1 cellular context compared by ENCODE assay signal in genomic region chr9:38622961-38623360, GRCh38.
TF ChIP-seq lines count a peak whose summit lies in the region.

No MANE protein-coding gene starts in this region.

TF ChIP-seq in WTC11, 78 proteins besides CTCF, POLR2A, EP300 and RAD21 (continued from another document):
- TF ChIP-seq, protein P1, sequence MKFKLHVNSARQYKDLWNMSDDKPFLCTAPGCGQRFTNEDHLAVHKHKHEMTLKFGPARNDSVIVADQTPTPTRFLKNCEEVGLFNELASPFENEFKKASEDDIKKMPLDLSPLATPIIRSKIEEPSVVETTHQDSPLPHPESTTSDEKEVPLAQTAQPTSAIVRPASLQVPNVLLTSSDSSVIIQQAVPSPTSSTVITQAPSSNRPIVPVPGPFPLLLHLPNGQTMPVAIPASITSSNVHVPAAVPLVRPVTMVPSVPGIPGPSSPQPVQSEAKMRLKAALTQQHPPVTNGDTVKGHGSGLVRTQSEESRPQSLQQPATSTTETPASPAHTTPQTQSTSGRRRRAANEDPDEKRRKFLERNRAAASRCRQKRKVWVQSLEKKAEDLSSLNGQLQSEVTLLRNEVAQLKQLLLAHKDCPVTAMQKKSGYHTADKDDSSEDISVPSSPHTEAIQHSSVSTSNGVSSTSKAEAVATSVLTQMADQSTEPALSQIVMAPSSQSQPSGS (CRISPR knock-in tag; IDR thresholded peaks at IDR 0.05; ENCODE audit: borderline replicate concordance, low read depth): no peak
